Comparison of ENCODE assay signal across 16 cellular contexts in the genomic region with DNA sequence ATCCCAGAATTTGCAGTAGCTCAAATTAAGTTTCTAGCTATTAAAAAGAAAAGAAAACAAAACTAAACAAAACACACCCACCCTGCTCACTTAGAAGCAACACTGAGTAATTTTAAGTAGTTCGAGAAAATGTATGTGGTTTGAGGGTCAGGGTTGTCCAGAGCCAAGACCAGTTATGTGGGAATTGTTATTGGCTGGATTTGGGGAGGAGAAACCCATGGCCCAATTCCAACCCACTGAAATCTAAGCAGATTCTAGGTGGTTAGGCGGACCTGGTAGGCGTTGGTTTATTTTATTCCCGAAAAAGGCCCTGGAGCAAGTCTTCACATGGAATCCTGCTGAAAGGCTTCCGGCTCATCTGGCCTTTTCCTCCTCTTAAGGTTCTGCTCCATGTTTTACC.
DNase-seq lines count a peak whose midpoint lies in the region; ATAC-seq and TF ChIP-seq lines count a peak whose summit lies in the region.
"Had no signal": no experiment of that assay in that cellular context is flagged by ENCODE, and none has a peak within 500 bp of the region (broad histone marks: within the 10 kb centered on the region; RNA-seq: fewer than 3 reads in every experiment).

No MANE protein-coding gene starts in this region.

- peaks cover 21 to 58% of the 10 kb centered on the region in 2 donors for H3K4me1 ChIP-seq in ascending aorta

- TF ChIP-seq CTCF in Calu3 (IDR thresholded peaks at IDR 0.05; ENCODE audit: unreplicated experiment) (no peak), ascending aorta (IDR thresholded peaks at IDR 0.05) (no peak), fibroblast of villous mesenchyme (IDR thresholded peaks at IDR 0.05; ENCODE audit: insufficient read depth, low read depth, low read length) (no peak), RWPE1 (conservative IDR thresholded peaks at IDR 0.05; ENCODE audit: low read depth) (no peak)

- no peaks in the 10 kb centered on the region for H3K9me3 Mint-ChIP-seq in Calu3 (ENCODE audit: low read depth, unreplicated experiment)
- no peaks in the 10 kb centered on the region for H3K9me3 Mint-ChIP-seq in activated CD4-positive, alpha-beta T cell treated with anti-CD3 and anti-CD28 coated beads, Interleukin-2, amount 10 ng/mL, durations not matched to agents 7 days and 5 days

- H3K4me1 Mint-ChIP-seq in Calu3 (ENCODE audit: low read depth, unreplicated experiment), result peaks cover 51% of the 10 kb centered on the region
- peaks cover 23% of the 10 kb centered on the region for H3K4me1 Mint-ChIP-seq in activated CD4-positive, alpha-beta T cell treated with anti-CD3 and anti-CD28 coated beads, Interleukin-2, amount 10 ng/mL, durations not matched to agents 7 days and 5 days

- CTCF ChIA-PET in Calu3 (lab: Charles Lee), result no interaction called here
- CTCF ChIA-PET in activated CD4-positive, alpha-beta T cell treated with anti-CD3 and anti-CD28 coated beads, Interleukin-2, amount 10 ng/mL, durations not matched to agents 7 days and 5 days (lab: Charles Lee), result interaction anchor here (0.9 kb wide), 1 partner anchor 10 kb away, joined by 4 read pairs; no protein-coding TSS in a partner anchor
- CTCF ChIA-PET in RWPE1 (lab: Yijun Ruan, JAX), result no interaction called here

- H3K36me3 ChIP-seq in ascending aorta, result peaks cover 1 to 2% of the 10 kb centered on the region in 2 donors
- H3K36me3 ChIP-seq: cardiac muscle cell had no signal

- no peaks in the 10 kb centered on the region for H3K9me3 ChIP-seq in ascending aorta

- peaks cover 12% of the 10 kb centered on the region for H3K36me3 Mint-ChIP-seq in Calu3 (ENCODE audit: insufficient read depth, unreplicated experiment)
- H3K36me3 Mint-ChIP-seq in activated CD4-positive, alpha-beta T cell treated with anti-CD3 and anti-CD28 coated beads, Interleukin-2, amount 10 ng/mL, durations not matched to agents 7 days and 5 days (ENCODE audit: low read depth), result peaks cover 7% of the 10 kb centered on the region

- no TSS peak for BruUV-seq in Calu3 (replicated peaks; lab: Mats Ljungman, UMichigan)

- ATAC-seq in sciatic nerve, result peak; percentile 56

- POLR2A ChIA-PET in activated CD4-positive, alpha-beta T cell treated with anti-CD3 and anti-CD28 coated beads, Interleukin-2, amount 10 ng/mL, durations not matched to agents 7 days and 5 days (lab: Charles Lee), result no interaction called here
- POLR2A ChIA-PET in RWPE1 (lab: Yijun Ruan, JAX; ENCODE audit: low non-redundant PET), result no interaction called here

- DNase-seq in Calu3, result no peak
- DNase-seq in ascending aorta (ENCODE audit: low spot score in 2 of 2), result peak in 1 of 2 donors; percentile 57
- DNase-seq in fibroblast of villous mesenchyme (ENCODE audit: low read depth), result peak; percentile 88
- no peak for DNase-seq in sciatic nerve (ENCODE audit: low spot score)
- no peak for DNase-seq in SIG-M5 treated with dmso at 0.1 percent for 504 hours (lab: John Stamatoyannopoulos, UW; ENCODE audit: unreplicated experiment)
- DNase-seq in activated CD4-positive, alpha-beta T cell treated with anti-CD3 and anti-CD28 coated beads, Interleukin-2, amount 10 ng/mL, durations not matched to agents 7 days and 5 days, result no peak
- no peak for DNase-seq in RWPE1 (ENCODE audit: low spot score)
- DNase-seq in DMS153 treated with DMSO at 0.1 percent for 48 hours (lab: John Stamatoyannopoulos, UW; ENCODE audit: unreplicated experiment), result no peak
- DNase-seq: activated CD4-positive, alpha-beta T cell treated with anti-CD3 and anti-CD28 coated beads, Interleukin-2, amount 50 U/mL, for 48 hours; KBM-7; NCI-H1436 treated with DMSO at 0.1 percent for 48 hours; NCI-H510A; posterior cingulate gyrus; T-helper 9 cell had no signal

- H3K27ac Mint-ChIP-seq in Calu3 (ENCODE audit: unreplicated experiment), result peak overlapping the region; percentile 10
- no peak overlapping the region for H3K27ac Mint-ChIP-seq in activated CD4-positive, alpha-beta T cell treated with anti-CD3 and anti-CD28 coated beads, Interleukin-2, amount 10 ng/mL, durations not matched to agents 7 days and 5 days

- H3K4me3 ChIP-seq in ascending aorta (no peak overlapping the region), fibroblast of villous mesenchyme (ENCODE audit: low read depth, low read length) (no peak overlapping the region)
- H3K4me3 ChIP-seq: BLaER1 treated with 17β-estradiol and CSF1 and Interleukin-3, amounts not matched to agents 10 nM and 100 nM; cardiac muscle cell had no signal

- peak overlapping the region; percentile 55 to 86 for H3K27ac ChIP-seq in ascending aorta
- H3K27ac ChIP-seq in RWPE1, result no peak overlapping the region
- H3K27ac ChIP-seq: BLaER1 treated with 17β-estradiol and CSF1 and Interleukin-3, amounts not matched to agents 10 nM and 100 nM; cardiac muscle cell had no signal

- intact Hi-C loops in Calu3 (cut with micrococcal nuclease; ENCODE audit: unreplicated experiment), result no loop called here
- intact Hi-C loops in ascending aorta (cut with DNase I), result no loop called here
- intact Hi-C loops in sciatic nerve (cut with DNase I), result no loop called here

- H3K4me3 Mint-ChIP-seq in Calu3 (ENCODE audit: low read depth, unreplicated experiment), result no peak overlapping the region
- no peak overlapping the region for H3K4me3 Mint-ChIP-seq in activated CD4-positive, alpha-beta T cell treated with anti-CD3 and anti-CD28 coated beads, Interleukin-2, amount 10 ng/mL, durations not matched to agents 7 days and 5 days

- H3K27me3 Mint-ChIP-seq in Calu3 (ENCODE audit: unreplicated experiment), result no peaks in the 10 kb centered on the region
- no peaks in the 10 kb centered on the region for H3K27me3 Mint-ChIP-seq in activated CD4-positive, alpha-beta T cell treated with anti-CD3 and anti-CD28 coated beads, Interleukin-2, amount 10 ng/mL, durations not matched to agents 7 days and 5 days

- no peaks in the 10 kb centered on the region for H3K27me3 ChIP-seq in ascending aorta
- H3K27me3 ChIP-seq: BLaER1 treated with 17β-estradiol and CSF1 and Interleukin-3, amounts not matched to agents 10 nM and 100 nM; cardiac muscle cell had no signal
